1 cellular context compared by ENCODE assay signal in genomic region chr22:17331690-17332089, GRCh38.
TF ChIP-seq lines count a peak whose summit lies in the region.

No MANE protein-coding gene starts in this region.

TF ChIP-seq in GM23338, 12 proteins besides CTCF, POLR2A, EP300 and RAD21 (continued from another document):
- TF ChIP-seq, protein P1, sequence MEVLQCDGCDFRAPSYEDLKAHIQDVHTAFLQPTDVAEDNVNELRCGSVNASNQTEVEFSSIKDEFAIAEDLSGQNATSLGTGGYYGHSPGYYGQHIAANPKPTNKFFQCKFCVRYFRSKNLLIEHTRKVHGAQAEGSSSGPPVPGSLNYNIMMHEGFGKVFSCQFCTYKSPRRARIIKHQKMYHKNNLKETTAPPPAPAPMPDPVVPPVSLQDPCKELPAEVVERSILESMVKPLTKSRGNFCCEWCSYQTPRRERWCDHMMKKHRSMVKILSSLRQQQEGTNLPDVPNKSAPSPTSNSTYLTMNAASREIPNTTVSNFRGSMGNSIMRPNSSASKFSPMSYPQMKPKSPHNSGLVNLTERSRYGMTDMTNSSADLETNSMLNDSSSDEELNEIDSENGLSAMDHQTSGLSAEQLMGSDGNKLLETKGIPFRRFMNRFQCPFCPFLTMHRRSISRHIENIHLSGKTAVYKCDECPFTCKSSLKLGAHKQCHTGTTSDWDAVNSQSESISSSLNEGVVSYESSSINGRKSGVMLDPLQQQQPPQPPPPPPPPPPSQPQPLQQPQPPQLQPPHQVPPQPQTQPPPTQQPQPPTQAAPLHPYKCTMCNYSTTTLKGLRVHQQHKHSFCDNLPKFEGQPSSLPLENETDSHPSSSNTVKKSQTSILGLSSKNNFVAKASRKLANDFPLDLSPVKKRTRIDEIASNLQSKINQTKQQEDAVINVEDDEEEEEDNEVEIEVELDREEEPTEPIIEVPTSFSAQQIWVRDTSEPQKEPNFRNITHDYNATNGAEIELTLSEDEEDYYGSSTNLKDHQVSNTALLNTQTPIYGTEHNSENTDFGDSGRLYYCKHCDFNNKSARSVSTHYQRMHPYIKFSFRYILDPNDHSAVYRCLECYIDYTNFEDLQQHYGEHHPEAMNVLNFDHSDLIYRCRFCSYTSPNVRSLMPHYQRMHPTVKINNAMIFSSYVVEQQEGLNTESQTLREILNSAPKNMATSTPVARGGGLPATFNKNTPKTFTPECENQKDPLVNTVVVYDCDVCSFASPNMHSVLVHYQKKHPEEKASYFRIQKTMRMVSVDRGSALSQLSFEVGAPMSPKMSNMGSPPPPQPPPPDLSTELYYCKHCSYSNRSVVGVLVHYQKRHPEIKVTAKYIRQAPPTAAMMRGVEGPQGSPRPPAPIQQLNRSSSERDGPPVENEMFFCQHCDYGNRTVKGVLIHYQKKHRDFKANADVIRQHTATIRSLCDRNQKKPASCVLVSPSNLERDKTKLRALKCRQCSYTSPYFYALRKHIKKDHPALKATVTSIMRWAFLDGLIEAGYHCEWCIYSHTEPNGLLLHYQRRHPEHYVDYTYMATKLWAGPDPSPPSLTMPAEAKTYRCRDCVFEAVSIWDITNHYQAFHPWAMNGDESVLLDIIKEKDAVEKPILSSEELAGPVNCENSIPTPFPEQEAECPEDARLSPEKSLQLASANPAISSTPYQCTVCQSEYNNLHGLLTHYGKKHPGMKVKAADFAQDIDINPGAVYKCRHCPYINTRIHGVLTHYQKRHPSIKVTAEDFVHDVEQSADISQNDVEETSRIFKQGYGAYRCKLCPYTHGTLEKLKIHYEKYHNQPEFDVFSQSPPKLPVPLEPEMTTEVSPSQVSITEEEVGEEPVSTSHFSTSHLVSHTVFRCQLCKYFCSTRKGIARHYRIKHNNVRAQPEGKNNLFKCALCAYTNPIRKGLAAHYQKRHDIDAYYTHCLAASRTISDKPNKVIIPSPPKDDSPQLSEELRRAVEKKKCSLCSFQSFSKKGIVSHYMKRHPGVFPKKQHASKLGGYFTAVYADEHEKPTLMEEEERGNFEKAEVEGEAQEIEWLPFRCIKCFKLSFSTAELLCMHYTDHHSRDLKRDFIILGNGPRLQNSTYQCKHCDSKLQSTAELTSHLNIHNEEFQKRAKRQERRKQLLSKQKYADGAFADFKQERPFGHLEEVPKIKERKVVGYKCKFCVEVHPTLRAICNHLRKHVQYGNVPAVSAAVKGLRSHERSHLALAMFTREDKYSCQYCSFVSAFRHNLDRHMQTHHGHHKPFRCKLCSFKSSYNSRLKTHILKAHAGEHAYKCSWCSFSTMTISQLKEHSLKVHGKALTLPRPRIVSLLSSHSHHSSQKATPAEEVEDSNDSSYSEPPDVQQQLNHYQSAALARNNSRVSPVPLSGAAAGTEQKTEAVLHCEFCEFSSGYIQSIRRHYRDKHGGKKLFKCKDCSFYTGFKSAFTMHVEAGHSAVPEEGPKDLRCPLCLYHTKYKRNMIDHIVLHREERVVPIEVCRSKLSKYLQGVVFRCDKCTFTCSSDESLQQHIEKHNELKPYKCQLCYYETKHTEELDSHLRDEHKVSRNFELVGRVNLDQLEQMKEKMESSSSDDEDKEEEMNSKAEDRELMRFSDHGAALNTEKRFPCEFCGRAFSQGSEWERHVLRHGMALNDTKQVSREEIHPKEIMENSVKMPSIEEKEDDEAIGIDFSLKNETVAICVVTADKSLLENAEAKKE (CRISPR knock-in tag; IDR thresholded peaks at IDR 0.05), result no peak
- TF ChIP-seq, protein P2, sequence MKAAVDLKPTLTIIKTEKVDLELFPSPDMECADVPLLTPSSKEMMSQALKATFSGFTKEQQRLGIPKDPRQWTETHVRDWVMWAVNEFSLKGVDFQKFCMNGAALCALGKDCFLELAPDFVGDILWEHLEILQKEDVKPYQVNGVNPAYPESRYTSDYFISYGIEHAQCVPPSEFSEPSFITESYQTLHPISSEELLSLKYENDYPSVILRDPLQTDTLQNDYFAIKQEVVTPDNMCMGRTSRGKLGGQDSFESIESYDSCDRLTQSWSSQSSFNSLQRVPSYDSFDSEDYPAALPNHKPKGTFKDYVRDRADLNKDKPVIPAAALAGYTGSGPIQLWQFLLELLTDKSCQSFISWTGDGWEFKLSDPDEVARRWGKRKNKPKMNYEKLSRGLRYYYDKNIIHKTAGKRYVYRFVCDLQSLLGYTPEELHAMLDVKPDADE (IDR thresholded peaks at IDR 0.05), result no peak
- TF ChIP-seq REST (IDR thresholded peaks at IDR 0.05; ENCODE audit: unreplicated experiment) (no peak), EZH2phosphoT487 (IDR thresholded peaks at IDR 0.05; ENCODE audit: unreplicated experiment) (no peak)
